In the genomic region with DNA sequence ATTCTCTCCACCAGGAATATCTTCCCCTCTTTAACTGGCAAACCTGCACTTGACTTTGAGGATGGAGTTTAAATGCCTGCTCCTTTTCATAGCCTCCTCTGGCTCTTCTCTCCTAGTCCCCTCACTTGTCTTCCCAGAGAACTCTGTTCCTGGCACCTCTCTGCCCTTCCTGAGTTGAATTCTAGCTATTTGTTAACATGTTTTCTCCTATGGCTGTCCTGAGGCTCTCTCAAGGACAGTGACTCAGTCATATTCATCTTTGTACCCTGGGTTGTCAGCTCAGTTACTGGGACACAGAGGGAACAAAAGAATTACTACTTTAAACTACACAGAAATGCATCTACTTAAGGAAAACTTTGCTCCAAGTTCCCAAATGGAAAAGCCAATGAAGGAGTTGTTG, we compare ENCODE assay signal across 23 cellular contexts.
DNase-seq lines count a peak whose midpoint lies in the region; ATAC-seq, FAIRE-seq and TF ChIP-seq lines count a peak whose summit lies in the region.
"Had no signal": no experiment of that assay in that cellular context is flagged by ENCODE, and none has a peak within 500 bp of the region (broad histone marks: within the 10 kb centered on the region; RNA-seq: fewer than 3 reads in every experiment).

No MANE protein-coding gene starts in this region.

- no peaks in the 10 kb centered on the region for H3K9me3 Mint-ChIP-seq in activated CD8-positive, alpha-beta memory T cell treated with anti-CD3 and anti-CD28 coated beads, Interleukin-2, amount 10 ng/mL, durations not matched to agents 7 days and 5 days (ENCODE audit: low read depth)
- no peaks in the 10 kb centered on the region for H3K9me3 Mint-ChIP-seq in CD8-positive, alpha-beta T cell
- H3K9me3 Mint-ChIP-seq in activated T-helper 1 cell treated with anti-CD3 and anti-CD28 coated beads, Interleukin-12 subunit alpha, Interleukin-12 subunit beta, Interleukin-2, Interleukin-4 antibody, amounts not matched to agents 30 ng/mL and 10 ng/mL and 1 ng/mL, durations not matched to agents 14 hours and 24 hours and 36 hours = no peaks in the 10 kb centered on the region

- no peak for FAIRE-seq in HepG2 (lab: Jason Lieb, UNC)
- FAIRE-seq: colon, H1, pancreas had no signal

- H4K20me1 ChIP-seq in HepG2 (ENCODE audit: insufficient read depth, low read length) (no peaks in the 10 kb centered on the region), mammary epithelial cell (ENCODE audit: insufficient read depth, low read length) (no peaks in the 10 kb centered on the region)

- H3K9me3 ChIP-seq in CD8-positive, alpha-beta T cell (ENCODE audit: low read length) = no peaks in the 10 kb centered on the region
- H3K9me3 ChIP-seq in HepG2 (ENCODE audit: low read length) (no peaks in the 10 kb centered on the region), mammary epithelial cell (replicated peaks; ENCODE audit: insufficient read depth, low read length) (no peaks in the 10 kb centered on the region)
- H3K9me3 ChIP-seq: lower lobe of right lung, mucosa of descending colon, pancreas, tibial nerve had no signal

- H3K9ac ChIP-seq in HepG2 (ENCODE audit: insufficient read depth, low read depth, low read length) (no peak overlapping the region), mammary epithelial cell (ENCODE audit: insufficient read depth, low read length) (no peak overlapping the region)

- H3K4me2 ChIP-seq in HepG2 (ENCODE audit: low read depth, low read length) = peak overlapping the region; percentile 29; the same call in 1 of the 2 replicates
- no peak overlapping the region for H3K4me2 ChIP-seq in mammary epithelial cell (ENCODE audit: insufficient read depth, low read depth, low read length)
- H3K4me2 ChIP-seq: smooth muscle cell had no signal

- no peak for DNase-seq in activated CD8-positive, alpha-beta memory T cell treated with anti-CD3 and anti-CD28 coated beads, Interleukin-2, amount 10 ng/mL, durations not matched to agents 7 days and 5 days
- no peak for DNase-seq in activated CD8-positive, alpha-beta memory T cell treated with anti-CD3 and anti-CD28 coated beads, Interleukin-2, amount 50 U/mL, for 4 hours
- DNase-seq in CD8-positive, alpha-beta T cell = no peak
- no peak for DNase-seq in activated T-helper 1 cell treated with anti-CD3 and anti-CD28 coated beads, Interleukin-12 subunit alpha, Interleukin-12 subunit beta, Interleukin-2, Interleukin-4 antibody, amounts not matched to agents 30 ng/mL and 10 ng/mL and 1 ng/mL, durations not matched to agents 14 hours and 24 hours and 36 hours (ENCODE audit: low spot score)
- peak; percentile 9 for DNase-seq in HepG2 (ENCODE audit: low spot score)
- DNase-seq in mammary epithelial cell = no peak
- no peak for DNase-seq in AG20443 (ENCODE audit: low spot score)
- DNase-seq: ACHN, DMS79, GDM1, Karpas-422, lower lobe of right lung, MV-4-11, NCI-H1436 treated with DMSO at 0.1 percent for 48 hours, NCI-H2107, pancreas had no signal

- in situ Hi-C loops in HepG2 (cut with HindIII; ENCODE audit: extremely low pct_ligation_motif_present, low pct_unique_long_range_greater_than_20kb) = no loop called here
- in situ Hi-C loops in mammary epithelial cell (cut with MboI; ENCODE audit: low sequenced_read_pairs in 2 of 2) = no loop called here

- H2AFZ ChIP-seq in HepG2 (ENCODE audit: low read length) (no peak overlapping the region), mammary epithelial cell (ENCODE audit: low read depth, low read length) (no peak overlapping the region)

- peaks cover 72% of the 10 kb centered on the region for H3K4me1 ChIP-seq in CD8-positive, alpha-beta T cell (ENCODE audit: insufficient read depth, low read length)
- H3K4me1 ChIP-seq in HepG2 (ENCODE audit: insufficient read depth, low read length) (peaks cover 21% of the 10 kb centered on the region), mammary epithelial cell (ENCODE audit: insufficient read depth, low read length) (no peaks in the 10 kb centered on the region)
- H3K4me1 ChIP-seq: lower lobe of right lung, pancreas, tibial nerve had no signal

- H3K27me3 ChIP-seq in CD8-positive, alpha-beta T cell (ENCODE audit: insufficient read depth, low read length) = no peaks in the 10 kb centered on the region
- H3K27me3 ChIP-seq in HepG2 (ENCODE audit: control insufficient read depth in 1 of 2, insufficient read depth in 2 of 2, low read length in 2 of 2) = peaks cover 2 to 29% of the 10 kb centered on the region in 2 experiments; a peak in 1 of 5 replicates
- no peaks in the 10 kb centered on the region for H3K27me3 ChIP-seq in mammary epithelial cell (ENCODE audit: insufficient read depth, low read length)
- H3K27me3 ChIP-seq: pancreas, tibial nerve had no signal

- dilution Hi-C loops in mammary epithelial cell (cut with HindIII; ENCODE audit: low sequenced_read_pairs) = no loop called here

- no peak overlapping the region for H3K27ac ChIP-seq in CD8-positive, alpha-beta T cell (ENCODE audit: low read depth, low read length)
- H3K27ac ChIP-seq in HepG2 (ENCODE audit: extremely low read length, insufficient read depth, low read length) (no peak overlapping the region), mammary epithelial cell (ENCODE audit: insufficient read depth, low read depth, low read length) (no peak overlapping the region)
- H3K27ac ChIP-seq: lower lobe of right lung, pancreas, RWPE1, tibial nerve had no signal

- TF ChIP-seq RAD21 in HepG2 (CRISPR knock-in tag; IDR thresholded peaks at IDR 0.05) = no peak

- no peak overlapping the region for H3K4me3 Mint-ChIP-seq in activated CD8-positive, alpha-beta memory T cell treated with anti-CD3 and anti-CD28 coated beads, Interleukin-2, amount 10 ng/mL, durations not matched to agents 7 days and 5 days
- H3K4me3 Mint-ChIP-seq in CD8-positive, alpha-beta T cell = peak overlapping the region; percentile 72
- peak overlapping the region; percentile 7 for H3K4me3 Mint-ChIP-seq in activated T-helper 1 cell treated with anti-CD3 and anti-CD28 coated beads, Interleukin-12 subunit alpha, Interleukin-12 subunit beta, Interleukin-2, Interleukin-4 antibody, amounts not matched to agents 30 ng/mL and 10 ng/mL and 1 ng/mL, durations not matched to agents 14 hours and 24 hours and 36 hours
- H3K4me3 Mint-ChIP-seq: neural crest cell had no signal

- H3K4me3 ChIP-seq in CD8-positive, alpha-beta T cell (ENCODE audit: low read depth, low read length) = no peak overlapping the region
- H3K4me3 ChIP-seq in HepG2 (replicated peaks in 1 of 3; ENCODE audit: insufficient read depth in 1 of 3, low read depth in 2 of 3, low read length in 3 of 3) (no peak overlapping the region), mammary epithelial cell (replicated peaks in 1 of 3; ENCODE audit: insufficient read depth in 1 of 3, low read depth in 2 of 3, low read length in 3 of 3) (no peak overlapping the region)
- H3K4me3 ChIP-seq: lower lobe of right lung, mucosa of descending colon, pancreas, smooth muscle cell, tibial nerve had no signal

- intact Hi-C loops in CD8-positive, alpha-beta T cell (cut with DNase I, micrococcal nuclease) = loop anchor here (1.0 to 10.0 kb wide), 9 partner anchors 16 to 1159 kb away; a partner anchor contains a TSS
- intact Hi-C loops in activated T-helper 1 cell treated with anti-CD3 and anti-CD28 coated beads, Interleukin-12 subunit alpha, Interleukin-12 subunit beta, Interleukin-2, Interleukin-4 antibody, amounts not matched to agents 30 ng/mL and 10 ng/mL and 1 ng/mL, durations not matched to agents 14 hours and 24 hours and 36 hours (cut with micrococcal nuclease) = loop anchor here (1.0 to 2.0 kb wide), 8 partner anchors 8 to 261 kb away; no protein-coding TSS in a partner anchor
- intact Hi-C loops in HepG2 (cut with micrococcal nuclease; ENCODE audit: unreplicated experiment) (no loop called here), mammary epithelial cell (cut with micrococcal nuclease) (no loop called here)

- POLR2A ChIA-PET in CD8-positive, alpha-beta T cell (lab: Charles Lee) = interaction anchor here (0.8 to 3.1 kb wide), 18 partner anchors 11 to 445 kb away, joined by 3 to 15 read pairs (median 3); no protein-coding TSS in a partner anchor
- POLR2A ChIA-PET in HepG2 (lab: Yijun Ruan, JAX) = no interaction called here

- H3K27me3 Mint-ChIP-seq in activated CD8-positive, alpha-beta memory T cell treated with anti-CD3 and anti-CD28 coated beads, Interleukin-2, amount 10 ng/mL, durations not matched to agents 7 days and 5 days = peaks cover 77% of the 10 kb centered on the region
- H3K27me3 Mint-ChIP-seq in CD8-positive, alpha-beta T cell (ENCODE audit: low read depth) = no peaks in the 10 kb centered on the region
- H3K27me3 Mint-ChIP-seq in activated T-helper 1 cell treated with anti-CD3 and anti-CD28 coated beads, Interleukin-12 subunit alpha, Interleukin-12 subunit beta, Interleukin-2, Interleukin-4 antibody, amounts not matched to agents 30 ng/mL and 10 ng/mL and 1 ng/mL, durations not matched to agents 14 hours and 24 hours and 36 hours (ENCODE audit: insufficient read depth) = peaks cover 18% of the 10 kb centered on the region

- no peak for TF ChIP-seq CTCF in CD8-positive, alpha-beta T cell (IDR thresholded peaks at IDR 0.05)
- TF ChIP-seq CTCF in HepG2 (CRISPR knock-in tag; IDR thresholded peaks at IDR 0.05) (no peak), mammary epithelial cell (conservative IDR thresholded peaks at IDR 0.05 in 1 of 2, IDR thresholded peaks at IDR 0.05 in 1 of 2; ENCODE audit: extremely low read depth in 1 of 2, insufficient read depth in 1 of 2, low read depth in 1 of 2, low read length in 2 of 2) (no peak)

- H3K36me3 ChIP-seq in CD8-positive, alpha-beta T cell (ENCODE audit: insufficient read depth, low read length) = no peaks in the 10 kb centered on the region
- H3K36me3 ChIP-seq in HepG2 (replicated peaks in 1 of 2; ENCODE audit: control insufficient read depth in 1 of 2, insufficient read depth in 2 of 2, low read length in 2 of 2) (no peaks in the 10 kb centered on the region), mammary epithelial cell (ENCODE audit: insufficient read depth, low read length) (no peaks in the 10 kb centered on the region)
- H3K36me3 ChIP-seq: lower lobe of right lung, pancreas, tibial nerve had no signal

- peak overlapping the region; percentile 77 for H3K27ac Mint-ChIP-seq in activated CD8-positive, alpha-beta memory T cell treated with anti-CD3 and anti-CD28 coated beads, Interleukin-2, amount 10 ng/mL, durations not matched to agents 7 days and 5 days
- H3K27ac Mint-ChIP-seq in CD8-positive, alpha-beta T cell = peak overlapping the region; percentile 91
- H3K27ac Mint-ChIP-seq in activated T-helper 1 cell treated with anti-CD3 and anti-CD28 coated beads, Interleukin-12 subunit alpha, Interleukin-12 subunit beta, Interleukin-2, Interleukin-4 antibody, amounts not matched to agents 30 ng/mL and 10 ng/mL and 1 ng/mL, durations not matched to agents 14 hours and 24 hours and 36 hours = peak overlapping the region; percentile 6

- BruUV-seq in HepG2 (replicated peaks; lab: Mats Ljungman, UMichigan) = no TSS peak
- BruUV-seq in mammary epithelial cell (replicated peaks; lab: Mats Ljungman, UMichigan) = no TSS peak

- ATAC-seq in activated CD8-positive, alpha-beta memory T cell treated with anti-CD3 and anti-CD28 coated beads, Interleukin-2, amount 10 ng/mL, durations not matched to agents 7 days and 5 days = no peak
- no peak for ATAC-seq in CD8-positive, alpha-beta T cell
- ATAC-seq in HepG2 = peak; percentile 84
- ATAC-seq: pancreas had no signal

- TF ChIP-seq EP300 in HepG2 (IDR thresholded peaks at IDR 0.05; ENCODE audit: low read depth in 2 of 2, low read length in 2 of 2) (no peak), HepG2 (CRISPR knock-in tag; IDR thresholded peaks at IDR 0.05; ENCODE audit: borderline replicate concordance) (no peak)

- TF ChIP-seq POLR2A in HepG2 (IDR thresholded peaks at IDR 0.05; ENCODE audit: insufficient read depth in 1 of 2, low read depth in 2 of 2, low read length in 2 of 2) = no peak

- CTCF ChIA-PET in activated CD8-positive, alpha-beta memory T cell treated with anti-CD3 and anti-CD28 coated beads, Interleukin-2, amount 10 ng/mL, durations not matched to agents 7 days and 5 days (lab: Charles Lee) = interaction anchor here (0.8 to 1.3 kb wide), 6 partner anchors 11 to 262 kb away, joined by 3 to 6 read pairs (median 3); no protein-coding TSS in a partner anchor
- CTCF ChIA-PET in CD8-positive, alpha-beta T cell (lab: Charles Lee) = interaction anchor here (0.8 to 4.2 kb wide), 17 partner anchors 9 to 266 kb away, joined by 3 to 33 read pairs (median 3); no protein-coding TSS in a partner anchor
- CTCF ChIA-PET in HepG2 (lab: Yijun Ruan, JAX; ENCODE audit: low intra/inter-chr PET ratio, low total read pairs) (no interaction called here), mammary epithelial cell (lab: Charles Lee; ENCODE audit: low non-redundant PET) (no interaction called here)

- no peaks in the 10 kb centered on the region for H3K36me3 Mint-ChIP-seq in activated CD8-positive, alpha-beta memory T cell treated with anti-CD3 and anti-CD28 coated beads, Interleukin-2, amount 10 ng/mL, durations not matched to agents 7 days and 5 days
- no peaks in the 10 kb centered on the region for H3K36me3 Mint-ChIP-seq in CD8-positive, alpha-beta T cell
- H3K36me3 Mint-ChIP-seq in activated T-helper 1 cell treated with anti-CD3 and anti-CD28 coated beads, Interleukin-12 subunit alpha, Interleukin-12 subunit beta, Interleukin-2, Interleukin-4 antibody, amounts not matched to agents 30 ng/mL and 10 ng/mL and 1 ng/mL, durations not matched to agents 14 hours and 24 hours and 36 hours (ENCODE audit: low read depth) = no peaks in the 10 kb centered on the region

- H3K4me1 Mint-ChIP-seq in activated CD8-positive, alpha-beta memory T cell treated with anti-CD3 and anti-CD28 coated beads, Interleukin-2, amount 10 ng/mL, durations not matched to agents 7 days and 5 days = peaks cover 63% of the 10 kb centered on the region
- peaks cover 88% of the 10 kb centered on the region for H3K4me1 Mint-ChIP-seq in CD8-positive, alpha-beta T cell (ENCODE audit: low read depth)
- H3K4me1 Mint-ChIP-seq in activated T-helper 1 cell treated with anti-CD3 and anti-CD28 coated beads, Interleukin-12 subunit alpha, Interleukin-12 subunit beta, Interleukin-2, Interleukin-4 antibody, amounts not matched to agents 30 ng/mL and 10 ng/mL and 1 ng/mL, durations not matched to agents 14 hours and 24 hours and 36 hours (ENCODE audit: low read depth) = peaks cover 60% of the 10 kb centered on the region

- no peaks in the 10 kb centered on the region for H3K79me2 ChIP-seq in HepG2 (ENCODE audit: insufficient read depth, low read length)
- no peaks in the 10 kb centered on the region for H3K79me2 ChIP-seq in mammary epithelial cell (ENCODE audit: insufficient read depth, low read length)

Comparison
In these comparisons a context has a peak if more than half of its experiments do, and no peak if none do; other contexts are left out.
1. H3K27ac Mint-ChIP-seq: peak in every context shown above with its lines; median percentile 91 in CD8-positive, alpha-beta T cell; 77 in activated CD8-positive, alpha-beta memory T cell treated with anti-CD3 and anti-CD28 coated beads, Interleukin-2, amount 10 ng/mL, durations not matched to agents 7 days and 5 days; 6 in activated T-helper 1 cell treated with anti-CD3 and anti-CD28 coated beads, Interleukin-12 subunit alpha, Interleukin-12 subunit beta, Interleukin-2, Interleukin-4 antibody, amounts not matched to agents 30 ng/mL and 10 ng/mL and 1 ng/mL, durations not matched to agents 14 hours and 24 hours and 36 hours.
2. CTCF ChIA-PET loops: an anchor here in activated CD8-positive, alpha-beta memory T cell treated with anti-CD3 and anti-CD28 coated beads, Interleukin-2, amount 10 ng/mL, durations not matched to agents 7 days and 5 days (0.8 to 1.3 kb wide) and CD8-positive, alpha-beta T cell (0.8 to 4.2 kb wide); none called in HepG2 and mammary epithelial cell.
3. intact Hi-C loops: an anchor here in CD8-positive, alpha-beta T cell (1.0 to 10.0 kb wide) and activated T-helper 1 cell treated with anti-CD3 and anti-CD28 coated beads, Interleukin-12 subunit alpha, Interleukin-12 subunit beta, Interleukin-2, Interleukin-4 antibody, amounts not matched to agents 30 ng/mL and 10 ng/mL and 1 ng/mL, durations not matched to agents 14 hours and 24 hours and 36 hours (1.0 to 2.0 kb wide); none called in HepG2 and mammary epithelial cell.